In genomic region chrX:18390941-18391538, GRCh38 we compare ENCODE assay signal across 8 cellular contexts. TPM values are rescaled to one million over a fixed set of nuclear protein-coding genes. Genes with fewer than 3 reads are reported as not detected.
DNase-seq lines count a peak whose midpoint lies in the region; ATAC-seq and TF ChIP-seq lines count a peak whose summit lies in the region.

No MANE protein-coding gene starts in this region.

- no peak overlapping the region for H3K4me3 ChIP-seq in fibroblast of lung (replicated peaks in 1 of 4; ENCODE audit: control extremely low read depth in 1 of 4, insufficient read depth in 1 of 4, low read depth in 3 of 4, low read length in 4 of 4)
- H3K4me3 ChIP-seq in neural progenitor cell, result no peak overlapping the region
- no peak overlapping the region for H3K4me3 ChIP-seq in suprapubic skin

- no peaks in the 10 kb centered on the region for H3K9me3 ChIP-seq in fibroblast of lung (ENCODE audit: control insufficient read depth, insufficient read depth, low read depth, low read length)
- no peaks in the 10 kb centered on the region for H3K9me3 ChIP-seq in neural progenitor cell (ENCODE audit: low read depth)
- no peaks in the 10 kb centered on the region for H3K9me3 ChIP-seq in suprapubic skin

- no peaks in the 10 kb centered on the region for H3K27me3 ChIP-seq in fibroblast of lung (ENCODE audit: control insufficient read depth, insufficient read depth, low read length)
- no peaks in the 10 kb centered on the region for H3K27me3 ChIP-seq in neural progenitor cell
- H3K27me3 ChIP-seq in suprapubic skin, result no peaks in the 10 kb centered on the region

- peak; percentile 75 for DNase-seq in CD1c-positive myeloid dendritic cell (ENCODE audit: extremely low spot score)
- DNase-seq in OCI-M1 (lab: John Stamatoyannopoulos, UW), result peak; percentile 62
- DNase-seq in activated T-cell treated with anti-CD3 and anti-CD28 coated beads, Interleukin-2, amount 50 U/mL, for 24 hours, result peak; percentile 66
- DNase-seq in fibroblast of lung (ENCODE audit: low read depth in 2 of 2), result peak; percentile 46 to 71
- peak; percentile 80 for DNase-seq in neural progenitor cell (ENCODE audit: low spot score)
- DNase-seq in suprapubic skin (ENCODE audit: low spot score in 2 of 2), result peak in 1 of 2 donors; percentile 77

- 22% methylated on average over 9 of the region's 9 CpGs for WGBS in suprapubic skin

- TF ChIP-seq CTCF in fibroblast of lung (conservative IDR thresholded peaks at IDR 0.05 in 1 of 2, IDR thresholded peaks at IDR 0.05 in 1 of 2; ENCODE audit: low read depth in 1 of 2, low read length in 2 of 2) (peak in 1 of 2 donors; percentile 51), neural progenitor cell (IDR thresholded peaks at IDR 0.05) (peak; percentile 80), suprapubic skin (IDR thresholded peaks at IDR 0.05) (peak; percentile 38 to 68)

- peaks cover 3% of the 10 kb centered on the region for H3K4me1 Mint-ChIP-seq in activated T-cell treated with anti-CD3 and anti-CD28 coated beads, Interleukin-2, amount 50 U/mL, for 24 hours (ENCODE audit: low read depth)
- H3K4me1 Mint-ChIP-seq in neural progenitor cell, result peaks cover 3% of the 10 kb centered on the region

- H4K20me1 ChIP-seq in fibroblast of lung (ENCODE audit: control insufficient read depth, extremely low read depth, insufficient read depth, low read length), result no peaks in the 10 kb centered on the region
- no peaks in the 10 kb centered on the region for H4K20me1 ChIP-seq in neural progenitor cell (ENCODE audit: low read depth)

- no peak overlapping the region for H3K9ac ChIP-seq in fibroblast of lung (ENCODE audit: insufficient read depth, low read length)
- no peak overlapping the region for H3K9ac ChIP-seq in neural progenitor cell

- H3K9me3 Mint-ChIP-seq in activated T-cell treated with anti-CD3 and anti-CD28 coated beads, Interleukin-2, amount 50 U/mL, for 24 hours, result no peaks in the 10 kb centered on the region
- peaks cover 3% of the 10 kb centered on the region for H3K9me3 Mint-ChIP-seq in neural progenitor cell

- H3K27ac Mint-ChIP-seq in activated T-cell treated with anti-CD3 and anti-CD28 coated beads, Interleukin-2, amount 50 U/mL, for 24 hours, result no peak overlapping the region
- no peak overlapping the region for H3K27ac Mint-ChIP-seq in neural progenitor cell

- H3K27ac ChIP-seq in fibroblast of lung (ENCODE audit: insufficient read depth, low read length), result no peak overlapping the region
- no peak overlapping the region for H3K27ac ChIP-seq in neural progenitor cell
- no peak overlapping the region for H3K27ac ChIP-seq in suprapubic skin

- no peaks in the 10 kb centered on the region for H3K36me3 Mint-ChIP-seq in activated T-cell treated with anti-CD3 and anti-CD28 coated beads, Interleukin-2, amount 50 U/mL, for 24 hours (ENCODE audit: low read depth)
- H3K36me3 Mint-ChIP-seq in neural progenitor cell, result no peaks in the 10 kb centered on the region

- H3K4me3 Mint-ChIP-seq in activated T-cell treated with anti-CD3 and anti-CD28 coated beads, Interleukin-2, amount 50 U/mL, for 24 hours, result no peak overlapping the region
- H3K4me3 Mint-ChIP-seq in neural progenitor cell, result no peak overlapping the region

- ATAC-seq in HG02852 (IDR thresholded peaks at IDR 0.05; ENCODE audit: unreplicated experiment), result peak; percentile 51
- ATAC-seq in HG02973 (IDR thresholded peaks at IDR 0.05; ENCODE audit: unreplicated experiment), result no peak

- H3K79me2 ChIP-seq in fibroblast of lung (ENCODE audit: control insufficient read depth, insufficient read depth, low read length) (no peaks in the 10 kb centered on the region), neural progenitor cell (ENCODE audit: low read depth) (no peaks in the 10 kb centered on the region)

- H2AFZ ChIP-seq in fibroblast of lung (ENCODE audit: low read length) (no peak overlapping the region), neural progenitor cell (replicated peaks) (no peak overlapping the region)

- H3K4me2 ChIP-seq in fibroblast of lung (ENCODE audit: extremely low read depth, insufficient read depth, low read length) (no peak overlapping the region), neural progenitor cell (no peak overlapping the region)

- no peaks in the 10 kb centered on the region for H3K4me1 ChIP-seq in fibroblast of lung (ENCODE audit: control insufficient read depth, extremely low read depth, insufficient read depth, low read length)
- H3K4me1 ChIP-seq in neural progenitor cell, result no peaks in the 10 kb centered on the region
- H3K4me1 ChIP-seq in suprapubic skin, result no peaks in the 10 kb centered on the region

- peaks cover 13% of the 10 kb centered on the region for H3K27me3 Mint-ChIP-seq in activated T-cell treated with anti-CD3 and anti-CD28 coated beads, Interleukin-2, amount 50 U/mL, for 24 hours
- H3K27me3 Mint-ChIP-seq in neural progenitor cell (ENCODE audit: insufficient read depth, low read depth), result no peaks in the 10 kb centered on the region

- no peaks in the 10 kb centered on the region for H3F3A ChIP-seq in neural progenitor cell (ENCODE audit: low read depth)

- TF ChIP-seq EP300 in suprapubic skin (IDR thresholded peaks at IDR 0.05), result no peak

- H3K36me3 ChIP-seq in fibroblast of lung (ENCODE audit: control insufficient read depth, insufficient read depth, low read length), result no peaks in the 10 kb centered on the region
- H3K36me3 ChIP-seq in neural progenitor cell, result no peaks in the 10 kb centered on the region
- no peaks in the 10 kb centered on the region for H3K36me3 ChIP-seq in suprapubic skin

- TF ChIP-seq POLR2A in suprapubic skin (IDR thresholded peaks at IDR 0.05), result no peak

RNA-seq across cellular contexts. Expression of gene CDKL5, which starts 34.4 kb away (rescaled TPM):
- total RNA-seq in fibroblast of lung (2.8 and 5.0 TPM in 2 replicates), neural progenitor cell (ENCODE audit: low replicate concordance) (6.8 and 8.6 TPM in 2 replicates), suprapubic skin (10 to 100 TPM in 1 of 4 donors, 1 to 10 TPM in 3; 5.1 to 11.8 (median 7.4) TPM)
- polyA plus RNA-seq in fibroblast of lung, result 3.4 and 6.6 TPM in 2 replicates
- 1.4 and 3.6 TPM in 2 replicates for polyA plus RNA-seq in fibroblast of lung (2012)
- 3.8 and 6.4 TPM in 2 replicates for polyA minus RNA-seq in fibroblast of lung (ENCODE audit: low replicate concordance)

RNA-seq across cellular contexts. Expression of gene SCML2, which starts 36.6 kb away (rescaled TPM):
- total RNA-seq in fibroblast of lung, result 1.5 and 1.8 TPM in 2 replicates
- 1.7 and 2.3 TPM in 2 replicates for polyA plus RNA-seq in fibroblast of lung
- 1.2 TPM in 2 replicates for polyA plus RNA-seq in fibroblast of lung (2012)
- 0.19 and 0.71 TPM in 2 replicates for polyA minus RNA-seq in fibroblast of lung (ENCODE audit: low replicate concordance)
- total RNA-seq in neural progenitor cell (ENCODE audit: low replicate concordance), result 27.8 and 36.8 TPM in 2 replicates
- total RNA-seq in suprapubic skin, result 1 to 10 TPM; 1.1 to 3.7 (median 2.2) TPM
